In the genomic region with DNA sequence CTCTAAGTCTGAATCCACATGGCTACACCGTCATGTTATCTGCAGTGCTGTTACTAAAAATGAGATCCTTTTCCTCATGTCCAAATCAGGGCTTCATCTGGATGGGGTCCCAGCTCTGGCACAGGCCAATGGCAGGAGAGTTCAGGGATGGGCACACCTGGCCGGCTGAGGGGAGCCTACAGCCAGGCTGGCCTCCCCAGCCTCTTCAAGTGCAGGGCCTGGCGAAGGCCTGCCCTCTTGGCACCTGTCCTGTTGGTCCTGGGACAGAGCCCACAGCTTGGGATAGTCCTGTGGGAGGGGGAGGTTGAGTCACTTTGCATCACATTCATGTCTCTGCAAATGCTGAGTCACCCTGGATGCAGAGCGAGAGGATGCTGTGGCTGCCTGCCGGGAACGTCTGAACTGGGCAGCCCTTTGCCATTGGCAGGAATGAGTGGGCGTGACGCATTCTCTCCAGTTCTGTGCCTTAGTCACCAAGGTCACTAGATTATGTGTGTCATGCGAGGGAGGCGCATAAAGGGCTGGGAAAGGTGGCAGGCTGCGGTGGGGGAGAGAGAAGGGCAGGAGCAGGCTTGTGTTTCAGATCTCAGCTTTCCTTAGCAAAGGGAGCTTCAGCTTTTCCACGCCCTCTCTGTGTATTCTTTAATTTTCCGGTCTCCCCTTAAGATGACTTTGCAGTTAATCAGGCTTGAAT, we compare ENCODE assay signal across 8 cellular contexts.
A peak's percentile ranks its signal among the peaks of the same experiment; 100 is the strongest.
DNase-seq lines count a peak whose midpoint lies in the region; ATAC-seq and TF ChIP-seq lines count a peak whose summit lies in the region.

No MANE protein-coding gene starts in this region.

- peak overlapping the region; percentile 25 for H3K4me3 Mint-ChIP-seq in activated T-helper 17 cell treated with anti-CD3 and anti-CD28 coated beads, Interleukin-2, amount 50 U/mL, for 72 hours

- H3K9me3 Mint-ChIP-seq in activated T-helper 17 cell treated with anti-CD3 and anti-CD28 coated beads, Interleukin-2, amount 50 U/mL, for 72 hours, result no peaks in the 10 kb centered on the region

- H3K36me3 Mint-ChIP-seq in activated T-helper 17 cell treated with anti-CD3 and anti-CD28 coated beads, Interleukin-2, amount 50 U/mL, for 72 hours (ENCODE audit: low read depth), result no peaks in the 10 kb centered on the region

- no peaks in the 10 kb centered on the region for H3K36me3 ChIP-seq in heart left ventricle

- TF ChIP-seq CTCF in AG10803 (conservative IDR thresholded peaks at IDR 0.05; ENCODE audit: low read length), result no peak
- no peak for TF ChIP-seq CTCF in heart left ventricle (IDR thresholded peaks at IDR 0.05)

- intact Hi-C loops in heart left ventricle (cut with DNase I), result loop anchor here in 5 of 10 donors (5.0 to 10.0 kb wide), 6 partner anchors 44 to 419 kb away; a partner anchor contains a TSS
- intact Hi-C loops in posterior vena cava (cut with DNase I), result no loop called here

- H3K27ac ChIP-seq in heart left ventricle, result peak overlapping the region; percentile 76 to 99 (median 90)

- TF ChIP-seq POLR2A in heart left ventricle (IDR thresholded peaks at IDR 0.05), result peak in 1 of 2 donors; percentile 46

- ATAC-seq in activated T-helper 17 cell treated with anti-CD3 and anti-CD28 coated beads, Interleukin-2, amount 50 U/mL, for 72 hours (replicated peaks), result peak; percentile 91
- peak; percentile 93 to 98 (median 96) for ATAC-seq in heart left ventricle
- no peak for ATAC-seq in GM21723 (IDR thresholded peaks at IDR 0.05; ENCODE audit: unreplicated experiment)
- no peak for ATAC-seq in GM21381 (IDR thresholded peaks at IDR 0.05; ENCODE audit: unreplicated experiment)

- H3K27ac Mint-ChIP-seq in activated T-helper 17 cell treated with anti-CD3 and anti-CD28 coated beads, Interleukin-2, amount 50 U/mL, for 72 hours, result peak overlapping the region; percentile 75

- no peaks in the 10 kb centered on the region for H3K27me3 ChIP-seq in heart left ventricle

- H3K4me1 ChIP-seq in heart left ventricle, result peaks cover 0 to 19% (median 9%) of the 10 kb centered on the region in 12 donors

- 25 to 38% (median 31%) methylated on average over 13 of the region's 13 CpGs for WGBS in heart left ventricle, 4 donors

- peak overlapping the region; percentile 37 for H3K4me3 ChIP-seq in AG10803 (ENCODE audit: low read length)
- H3K4me3 ChIP-seq in heart left ventricle, result peak overlapping the region in 1 of 12 donors; percentile 12

- peak; percentile 100 for DNase-seq in AG10803 (ENCODE audit: low read depth)
- peak; percentile 93 for DNase-seq in HT-29 (ENCODE audit: low spot score)
- peak; percentile 88 to 97 (median 90) for DNase-seq in heart left ventricle
- peak; percentile 97 for DNase-seq in posterior vena cava (ENCODE audit: low spot score)
- no peak for DNase-seq in NCI-H524 treated with DMSO at 0.1 percent for 48 hours (lab: John Stamatoyannopoulos, UW)

- H3K27me3 Mint-ChIP-seq in activated T-helper 17 cell treated with anti-CD3 and anti-CD28 coated beads, Interleukin-2, amount 50 U/mL, for 72 hours, result peaks cover 21% of the 10 kb centered on the region

- H3K9me3 ChIP-seq in heart left ventricle, result no peaks in the 10 kb centered on the region

- H3K4me1 Mint-ChIP-seq in activated T-helper 17 cell treated with anti-CD3 and anti-CD28 coated beads, Interleukin-2, amount 50 U/mL, for 72 hours, result no peaks in the 10 kb centered on the region

Comparison
In these comparisons a context has a peak if more than half of its experiments do, and no peak if none do; other contexts are left out.
1. ATAC-seq: peak in activated T-helper 17 cell treated with anti-CD3 and anti-CD28 coated beads, Interleukin-2, amount 50 U/mL, for 72 hours (single experiment) and heart left ventricle (4 of 4); none in GM21723 (single experiment) and GM21381 (single experiment).